8 cellular contexts compared by ENCODE assay signal in the genomic region with DNA sequence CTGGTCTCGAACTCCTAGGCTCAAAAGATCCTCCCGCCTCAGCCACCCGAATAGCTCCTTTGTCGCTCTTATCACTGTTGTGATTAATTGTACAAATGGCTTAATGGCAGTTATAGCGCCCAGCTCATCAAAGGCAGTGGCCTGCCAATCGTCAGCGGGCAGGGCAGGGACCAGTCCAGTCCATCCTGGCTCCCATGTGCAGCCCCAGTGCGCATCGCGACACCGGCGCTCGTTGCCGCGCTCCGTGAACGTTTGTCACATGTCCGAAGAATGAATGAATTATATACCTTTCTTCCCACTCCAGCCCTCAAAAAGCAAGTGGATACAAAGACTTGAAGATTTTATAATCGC. TPM values are rescaled to one million over a fixed set of nuclear protein-coding genes. Genes with fewer than 3 reads are reported as not detected.
DNase-seq lines count a peak whose midpoint lies in the region; ATAC-seq and TF ChIP-seq lines count a peak whose summit lies in the region.

No MANE protein-coding gene starts in this region.

- H3K4me3 Mint-ChIP-seq in activated B cell treated with CpG ODN at 0.5 μM for 24 hours, result peak overlapping the region; percentile 88

- H3K4me3 ChIP-seq in tibial artery, result peak overlapping the region; percentile 53 to 66

- peak overlapping the region; percentile 87 for H3K27ac Mint-ChIP-seq in activated B cell treated with CpG ODN at 0.5 μM for 24 hours

- H3K9me3 Mint-ChIP-seq in activated B cell treated with CpG ODN at 0.5 μM for 24 hours, result no peaks in the 10 kb centered on the region

- H3K27ac ChIP-seq in tibial artery, result peak overlapping the region; percentile 80 to 84

- POLR2A ChIA-PET in activated B cell treated with CpG ODN at 0.5 μM for 24 hours (lab: Charles Lee), result interaction anchor here (0.6 to 6.8 kb wide), 14 partner anchors 14 to 734 kb away, joined by 3 to 75 read pairs (median 4); partner anchors contain the start of genes CLK2, KRTCAP2, MTX1 and SCAMP3

- TF ChIP-seq CTCF in activated B cell treated with CpG ODN at 0.5 μM for 24 hours (IDR thresholded peaks at IDR 0.05) (no peak), tibial artery (IDR thresholded peaks at IDR 0.05) (no peak)

- H3K27me3 ChIP-seq in tibial artery, result no peaks in the 10 kb centered on the region

- peak; percentile 24 to 38 for ATAC-seq in activated CD4-positive, CD25-positive, alpha-beta regulatory T cell treated with anti-CD3 and anti-CD28 coated beads, Interleukin-2, amount 50 U/mL, for 24 hours
- peak; percentile 8 for ATAC-seq in activated B cell treated with CpG ODN at 0.5 μM for 24 hours (ENCODE audit: low read depth)

- peaks cover 0 to 43% (median 22%) of the 10 kb centered on the region in 4 donors for H3K4me1 ChIP-seq in tibial artery

- DNase-seq in activated CD4-positive, CD25-positive, alpha-beta regulatory T cell (lab: John Stamatoyannopoulos, UW), result no peak
- DNase-seq in MV-4-11 (lab: John Stamatoyannopoulos, UW) (peak; percentile 47), activated B cell treated with CpG ODN at 0.5 μM for 24 hours (no peak), erythroblast (lab: John Stamatoyannopoulos, UW) (peak; percentile 81 to 84), myocyte (ENCODE audit: low read depth) (peak; percentile 71), tibial artery (peak; percentile 56 to 74), KG1 (lab: John Stamatoyannopoulos, UW) (no peak)

- H3K27me3 Mint-ChIP-seq in activated B cell treated with CpG ODN at 0.5 μM for 24 hours, result no peaks in the 10 kb centered on the region

- H3K9me3 ChIP-seq in tibial artery, result no peaks in the 10 kb centered on the region

- H3K36me3 Mint-ChIP-seq in activated B cell treated with CpG ODN at 0.5 μM for 24 hours (ENCODE audit: low read depth), result peaks cover 4% of the 10 kb centered on the region

- TF ChIP-seq POLR2A in erythroblast (IDR thresholded peaks at IDR 0.05; ENCODE audit: low read length), result no peak

- no peaks in the 10 kb centered on the region for H3K36me3 ChIP-seq in tibial artery

- CTCF ChIA-PET in activated B cell treated with CpG ODN at 0.5 μM for 24 hours (lab: Charles Lee), result interaction anchor here (0.8 to 5.5 kb wide), 10 partner anchors 18 to 136 kb away, joined by 3 to 110 read pairs (median 6); partner anchors contain the start of genes KRTCAP2, MTX1, THBS3 and TRIM46

- H3K4me1 Mint-ChIP-seq in activated B cell treated with CpG ODN at 0.5 μM for 24 hours, result peaks cover 46% of the 10 kb centered on the region

- intact Hi-C loops in activated B cell treated with CpG ODN at 0.5 μM for 24 hours (cut with micrococcal nuclease), result loop anchor here (1.0 to 5.0 kb wide), 6 partner anchors 17 to 51 kb away; partner anchors contain the start of genes CLK2, SCAMP3 and THBS3
- intact Hi-C loops in tibial artery (cut with DNase I; ENCODE audit: low total_unique reads), result no loop called here

RNA-seq across cellular contexts. Expression of gene MTX1, which starts 18.4 kb away (rescaled TPM):
- total RNA-seq in activated B cell treated with CpG ODN at 0.5 μM for 24 hours (36.7 and 38.2 TPM in 2 replicates), myocyte (15.1 and 18.8 TPM in 2 replicates)
- polyA plus RNA-seq in myocyte (2012), result 40.2 TPM

RNA-seq across cellular contexts. Expression of gene THBS3, which starts 19.2 kb away (rescaled TPM):
- total RNA-seq in activated B cell treated with CpG ODN at 0.5 μM for 24 hours (9.7 and 15.3 TPM in 2 replicates), myocyte (40.9 and 52.1 TPM in 2 replicates)
- polyA plus RNA-seq in myocyte (2012), result 59.1 TPM

RNA-seq across cellular contexts. Expression of gene ENTREP3, which starts 28.4 kb away (rescaled TPM):
- total RNA-seq in activated B cell treated with CpG ODN at 0.5 μM for 24 hours (13.7 and 14.8 TPM in 2 replicates), myocyte (7.5 and 13.1 TPM in 2 replicates)
- 42.2 TPM for polyA plus RNA-seq in myocyte (2012)

RNA-seq across cellular contexts. Expression of gene SCAMP3, which starts 35.3 kb away (rescaled TPM):
- total RNA-seq in activated B cell treated with CpG ODN at 0.5 μM for 24 hours, result 71.8 and 78.6 TPM in 2 replicates
- 106 and 130 TPM in 2 replicates for total RNA-seq in myocyte
- 129 TPM for polyA plus RNA-seq in myocyte (2012)

RNA-seq across cellular contexts. Expression of gene CLK2, which starts 46.4 kb away (rescaled TPM):
- 109 and 112 TPM in 2 replicates for total RNA-seq in activated B cell treated with CpG ODN at 0.5 μM for 24 hours
- 24.8 and 26.8 TPM in 2 replicates for total RNA-seq in myocyte
- polyA plus RNA-seq in myocyte (2012), result 39.4 TPM

Comparison
In these comparisons a context has a peak if more than half of its experiments do, and no peak if none do; other contexts are left out.
1. DNase-seq: peak in MV-4-11 (single experiment), erythroblast (2 of 2), myocyte (single experiment) and tibial artery (2 of 2); none in activated CD4-positive, CD25-positive, alpha-beta regulatory T cell (0 of 4), activated B cell treated with CpG ODN at 0.5 μM for 24 hours (single experiment) and KG1 (single experiment).